8 cellular contexts compared by ENCODE assay signal in the genomic region with DNA sequence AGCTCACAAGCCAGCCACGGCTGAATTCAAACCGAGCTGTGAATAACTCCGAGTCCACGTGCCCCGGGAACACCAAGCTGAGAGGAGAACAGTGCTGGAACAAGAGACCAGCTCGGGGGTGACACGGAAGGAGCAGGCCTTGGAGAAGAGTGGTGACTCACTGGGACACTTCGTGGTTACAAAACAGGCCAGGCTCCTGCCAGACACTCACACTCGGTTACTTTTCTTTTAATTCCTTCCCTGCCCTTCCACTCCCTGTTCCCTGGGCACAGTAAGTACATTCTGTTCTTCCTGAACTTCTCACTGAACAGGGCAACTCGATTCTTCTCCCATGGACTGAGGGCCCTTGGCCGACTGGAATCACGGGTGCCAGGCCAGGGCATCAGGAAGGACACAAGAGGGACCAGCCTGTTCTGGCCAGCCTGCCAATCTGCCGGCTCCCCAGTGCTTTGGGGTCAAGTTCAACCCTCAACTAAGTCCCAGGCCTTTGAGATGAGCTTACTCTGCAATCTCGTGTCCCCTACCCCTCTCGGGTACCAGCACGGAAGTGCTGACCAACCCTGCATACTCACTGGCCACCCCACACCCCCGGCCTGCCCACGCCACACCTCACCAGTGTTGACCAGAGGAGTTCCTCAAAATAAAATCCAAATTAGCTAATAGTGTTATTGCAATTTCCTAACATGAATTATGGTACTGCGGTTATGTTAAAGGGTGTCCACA.
DNase-seq lines count a peak whose midpoint lies in the region; ATAC-seq and TF ChIP-seq lines count a peak whose summit lies in the region.

No MANE protein-coding gene starts in this region.

- H3K36me3 Mint-ChIP-seq in activated T-helper 17 cell treated with anti-CD3 and anti-CD28 coated beads, Interleukin-2, amount 50 U/mL, for 72 hours (ENCODE audit: low read depth), result no peaks in the 10 kb centered on the region

- TF ChIP-seq CTCF in epithelial cell of esophagus (IDR thresholded peaks at IDR 0.05; ENCODE audit: insufficient read depth, low read depth, low read length, missing control alignments), result no peak

- peak; percentile 82 for ATAC-seq in aorta (ENCODE audit: low FRiP score)
- no peak for ATAC-seq in activated T-helper 17 cell treated with anti-CD3 and anti-CD28 coated beads, Interleukin-2, amount 50 U/mL, for 72 hours (replicated peaks)
- no peak for ATAC-seq in GM21723 (IDR thresholded peaks at IDR 0.05; ENCODE audit: unreplicated experiment)

- no peaks in the 10 kb centered on the region for H3K27me3 Mint-ChIP-seq in activated T-helper 17 cell treated with anti-CD3 and anti-CD28 coated beads, Interleukin-2, amount 50 U/mL, for 72 hours

- 35 to 63% methylated on average over 19 of the region's 19 CpGs for WGBS in aorta, 2 donors

- no peak overlapping the region for H3K4me3 Mint-ChIP-seq in activated T-helper 17 cell treated with anti-CD3 and anti-CD28 coated beads, Interleukin-2, amount 50 U/mL, for 72 hours

- H3K9me3 Mint-ChIP-seq in activated T-helper 17 cell treated with anti-CD3 and anti-CD28 coated beads, Interleukin-2, amount 50 U/mL, for 72 hours, result no peaks in the 10 kb centered on the region

- no peak overlapping the region for H3K27ac Mint-ChIP-seq in activated T-helper 17 cell treated with anti-CD3 and anti-CD28 coated beads, Interleukin-2, amount 50 U/mL, for 72 hours

- no peaks in the 10 kb centered on the region for H3K27me3 ChIP-seq in aorta (ENCODE audit: control insufficient read depth in 1 of 2, insufficient read depth in 2 of 2, low read length in 1 of 2)

- peak overlapping the region in 1 of 2 donors; percentile 72 for H3K27ac ChIP-seq in aorta (ENCODE audit: low read depth in 1 of 2, low read length in 2 of 2)

- intact Hi-C loops in aorta (cut with DNase I), result no loop called here

- no peaks in the 10 kb centered on the region for H3K4me1 ChIP-seq in aorta (ENCODE audit: control insufficient read depth in 1 of 2, insufficient read depth in 2 of 2, low read length in 2 of 2)

- H3K4me3 ChIP-seq in epithelial cell of esophagus (ENCODE audit: low read length), result no peak overlapping the region
- no peak overlapping the region for H3K4me3 ChIP-seq in aorta (ENCODE audit: low read length in 2 of 2)

- no peaks in the 10 kb centered on the region for H3K4me1 Mint-ChIP-seq in activated T-helper 17 cell treated with anti-CD3 and anti-CD28 coated beads, Interleukin-2, amount 50 U/mL, for 72 hours

- no peaks in the 10 kb centered on the region for H3K36me3 ChIP-seq in aorta (ENCODE audit: control insufficient read depth in 1 of 2, insufficient read depth in 2 of 2, low read length in 1 of 2)

- DNase-seq in activated effector memory CD4-positive, alpha-beta T cell treated with anti-CD3 and anti-CD28 coated beads, Interleukin-2, amount 50 U/mL, for 16 hours, result peak; percentile 14
- no peak for DNase-seq in activated effector memory CD4-positive, alpha-beta T cell treated with Interleukin-2 at 50 U/mL for 16 hours
- DNase-seq in epithelial cell of esophagus (ENCODE audit: low read depth) (peak; percentile 93), mucosa of gallbladder (ENCODE audit: low spot score) (peak; percentile 87), aorta (peak; percentile 84), RPMI8226 (no peak)

- H3K9me3 ChIP-seq in aorta (ENCODE audit: control insufficient read depth, low read length), result no peaks in the 10 kb centered on the region

Comparison
In these comparisons a context has a peak if more than half of its experiments do, and no peak if none do; other contexts are left out.
1. DNase-seq: peak in activated effector memory CD4-positive, alpha-beta T cell treated with anti-CD3 and anti-CD28 coated beads, Interleukin-2, amount 50 U/mL, for 16 hours (single experiment), epithelial cell of esophagus (single experiment), mucosa of gallbladder (single experiment) and aorta (2 of 2); none in activated effector memory CD4-positive, alpha-beta T cell treated with Interleukin-2 at 50 U/mL for 16 hours (single experiment) and RPMI8226 (single experiment).